1 cellular context compared by ENCODE assay signal in the genomic region with DNA sequence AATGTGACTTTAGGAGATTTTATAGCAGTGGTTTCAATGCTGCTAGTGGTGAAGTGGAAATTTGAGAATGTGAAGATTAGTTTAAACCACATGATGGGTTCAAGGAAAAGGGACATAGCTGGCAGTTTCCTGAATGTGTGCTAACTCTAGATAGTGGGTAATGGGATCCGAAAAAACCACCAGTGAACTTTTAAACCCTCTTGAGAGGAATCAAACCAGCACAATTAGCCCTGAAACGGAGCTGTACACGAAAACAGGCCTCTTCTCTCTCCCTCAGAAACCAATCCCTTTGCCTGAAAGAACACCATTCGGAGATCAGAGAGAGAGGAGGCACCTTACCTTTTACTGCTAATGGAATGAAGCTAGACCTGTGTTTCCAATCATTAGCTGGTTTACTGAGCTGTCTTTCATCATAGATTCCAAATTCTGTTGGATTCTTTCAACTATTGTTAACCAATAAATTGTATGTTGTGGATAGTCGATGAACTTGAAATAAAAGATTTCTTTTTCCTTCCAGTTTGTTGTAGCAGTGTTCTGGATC.
TF ChIP-seq lines count a peak whose summit lies in the region.

No MANE protein-coding gene starts in this region.

TF ChIP-seq in WTC11, 78 proteins besides CTCF, POLR2A, EP300 and RAD21 (continued from another document):
- TF ChIP-seq, protein P1, sequence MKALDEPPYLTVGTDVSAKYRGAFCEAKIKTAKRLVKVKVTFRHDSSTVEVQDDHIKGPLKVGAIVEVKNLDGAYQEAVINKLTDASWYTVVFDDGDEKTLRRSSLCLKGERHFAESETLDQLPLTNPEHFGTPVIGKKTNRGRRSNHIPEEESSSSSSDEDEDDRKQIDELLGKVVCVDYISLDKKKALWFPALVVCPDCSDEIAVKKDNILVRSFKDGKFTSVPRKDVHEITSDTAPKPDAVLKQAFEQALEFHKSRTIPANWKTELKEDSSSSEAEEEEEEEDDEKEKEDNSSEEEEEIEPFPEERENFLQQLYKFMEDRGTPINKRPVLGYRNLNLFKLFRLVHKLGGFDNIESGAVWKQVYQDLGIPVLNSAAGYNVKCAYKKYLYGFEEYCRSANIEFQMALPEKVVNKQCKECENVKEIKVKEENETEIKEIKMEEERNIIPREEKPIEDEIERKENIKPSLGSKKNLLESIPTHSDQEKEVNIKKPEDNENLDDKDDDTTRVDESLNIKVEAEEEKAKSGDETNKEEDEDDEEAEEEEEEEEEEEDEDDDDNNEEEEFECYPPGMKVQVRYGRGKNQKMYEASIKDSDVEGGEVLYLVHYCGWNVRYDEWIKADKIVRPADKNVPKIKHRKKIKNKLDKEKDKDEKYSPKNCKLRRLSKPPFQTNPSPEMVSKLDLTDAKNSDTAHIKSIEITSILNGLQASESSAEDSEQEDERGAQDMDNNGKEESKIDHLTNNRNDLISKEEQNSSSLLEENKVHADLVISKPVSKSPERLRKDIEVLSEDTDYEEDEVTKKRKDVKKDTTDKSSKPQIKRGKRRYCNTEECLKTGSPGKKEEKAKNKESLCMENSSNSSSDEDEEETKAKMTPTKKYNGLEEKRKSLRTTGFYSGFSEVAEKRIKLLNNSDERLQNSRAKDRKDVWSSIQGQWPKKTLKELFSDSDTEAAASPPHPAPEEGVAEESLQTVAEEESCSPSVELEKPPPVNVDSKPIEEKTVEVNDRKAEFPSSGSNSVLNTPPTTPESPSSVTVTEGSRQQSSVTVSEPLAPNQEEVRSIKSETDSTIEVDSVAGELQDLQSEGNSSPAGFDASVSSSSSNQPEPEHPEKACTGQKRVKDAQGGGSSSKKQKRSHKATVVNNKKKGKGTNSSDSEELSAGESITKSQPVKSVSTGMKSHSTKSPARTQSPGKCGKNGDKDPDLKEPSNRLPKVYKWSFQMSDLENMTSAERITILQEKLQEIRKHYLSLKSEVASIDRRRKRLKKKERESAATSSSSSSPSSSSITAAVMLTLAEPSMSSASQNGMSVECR (CRISPR knock-in tag; IDR thresholded peaks at IDR 0.05; ENCODE audit: borderline replicate concordance), result no peak
- TF ChIP-seq NR3C1 (CRISPR knock-in tag; conservative IDR thresholded peaks at IDR 0.05; ENCODE audit: low read depth) (no peak), ZNF423 (CRISPR knock-in tag; IDR thresholded peaks at IDR 0.05) (no peak), IRF2 (CRISPR knock-in tag; IDR thresholded peaks at IDR 0.05; ENCODE audit: borderline replicate concordance, low read depth) (no peak), CREB1 (CRISPR knock-in tag; IDR thresholded peaks at IDR 0.05) (no peak), NFATC4 (CRISPR knock-in tag; IDR thresholded peaks at IDR 0.05) (no peak), HMGA2 (CRISPR knock-in tag; IDR thresholded peaks at IDR 0.05) (no peak)
- TF ChIP-seq, protein P2, sequence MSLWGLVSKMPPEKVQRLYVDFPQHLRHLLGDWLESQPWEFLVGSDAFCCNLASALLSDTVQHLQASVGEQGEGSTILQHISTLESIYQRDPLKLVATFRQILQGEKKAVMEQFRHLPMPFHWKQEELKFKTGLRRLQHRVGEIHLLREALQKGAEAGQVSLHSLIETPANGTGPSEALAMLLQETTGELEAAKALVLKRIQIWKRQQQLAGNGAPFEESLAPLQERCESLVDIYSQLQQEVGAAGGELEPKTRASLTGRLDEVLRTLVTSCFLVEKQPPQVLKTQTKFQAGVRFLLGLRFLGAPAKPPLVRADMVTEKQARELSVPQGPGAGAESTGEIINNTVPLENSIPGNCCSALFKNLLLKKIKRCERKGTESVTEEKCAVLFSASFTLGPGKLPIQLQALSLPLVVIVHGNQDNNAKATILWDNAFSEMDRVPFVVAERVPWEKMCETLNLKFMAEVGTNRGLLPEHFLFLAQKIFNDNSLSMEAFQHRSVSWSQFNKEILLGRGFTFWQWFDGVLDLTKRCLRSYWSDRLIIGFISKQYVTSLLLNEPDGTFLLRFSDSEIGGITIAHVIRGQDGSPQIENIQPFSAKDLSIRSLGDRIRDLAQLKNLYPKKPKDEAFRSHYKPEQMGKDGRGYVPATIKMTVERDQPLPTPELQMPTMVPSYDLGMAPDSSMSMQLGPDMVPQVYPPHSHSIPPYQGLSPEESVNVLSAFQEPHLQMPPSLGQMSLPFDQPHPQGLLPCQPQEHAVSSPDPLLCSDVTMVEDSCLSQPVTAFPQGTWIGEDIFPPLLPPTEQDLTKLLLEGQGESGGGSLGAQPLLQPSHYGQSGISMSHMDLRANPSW (CRISPR knock-in tag; conservative IDR thresholded peaks at IDR 0.05; ENCODE audit: low read depth), result no peak
- TF ChIP-seq, protein P3, sequence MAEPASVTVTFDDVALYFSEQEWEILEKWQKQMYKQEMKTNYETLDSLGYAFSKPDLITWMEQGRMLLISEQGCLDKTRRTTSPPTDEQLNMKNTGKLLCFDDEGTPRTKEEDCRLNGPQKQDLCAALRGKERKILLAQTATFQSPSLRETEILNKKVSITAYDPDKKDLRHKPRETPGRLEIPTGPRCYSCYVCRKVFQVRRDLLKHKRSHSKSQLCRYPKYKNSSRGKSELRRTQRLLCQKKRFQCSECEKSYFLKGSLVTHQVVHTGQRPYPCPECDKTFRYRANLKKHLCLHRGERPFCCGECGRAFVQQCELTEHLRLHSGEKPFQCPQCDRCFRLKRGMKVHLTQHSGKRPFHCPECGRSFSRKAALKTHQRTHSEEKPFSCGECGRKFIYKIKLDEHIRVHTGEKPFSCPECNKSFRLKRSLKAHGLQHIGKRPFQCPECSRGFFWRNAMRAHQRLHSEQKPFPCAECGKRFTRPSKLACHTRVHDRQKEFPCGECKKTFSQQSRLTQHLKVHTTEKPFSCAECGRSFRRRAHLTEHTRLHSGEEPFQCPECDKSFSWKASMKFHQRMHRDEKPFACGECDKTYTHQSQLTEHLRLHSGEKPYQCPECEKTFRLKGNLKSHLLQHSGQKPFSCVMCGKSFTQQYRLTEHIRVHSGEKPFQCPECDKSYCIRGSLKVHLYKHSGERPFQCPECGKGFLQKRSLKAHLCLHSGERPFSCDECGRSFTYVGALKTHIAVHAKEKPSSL (CRISPR knock-in tag; conservative IDR thresholded peaks at IDR 0.05), result no peak
- TF ChIP-seq, protein P4, sequence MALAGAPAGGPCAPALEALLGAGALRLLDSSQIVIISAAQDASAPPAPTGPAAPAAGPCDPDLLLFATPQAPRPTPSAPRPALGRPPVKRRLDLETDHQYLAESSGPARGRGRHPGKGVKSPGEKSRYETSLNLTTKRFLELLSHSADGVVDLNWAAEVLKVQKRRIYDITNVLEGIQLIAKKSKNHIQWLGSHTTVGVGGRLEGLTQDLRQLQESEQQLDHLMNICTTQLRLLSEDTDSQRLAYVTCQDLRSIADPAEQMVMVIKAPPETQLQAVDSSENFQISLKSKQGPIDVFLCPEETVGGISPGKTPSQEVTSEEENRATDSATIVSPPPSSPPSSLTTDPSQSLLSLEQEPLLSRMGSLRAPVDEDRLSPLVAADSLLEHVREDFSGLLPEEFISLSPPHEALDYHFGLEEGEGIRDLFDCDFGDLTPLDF (CRISPR knock-in tag; IDR thresholded peaks at IDR 0.05), result no peak
- TF ChIP-seq, protein P5, sequence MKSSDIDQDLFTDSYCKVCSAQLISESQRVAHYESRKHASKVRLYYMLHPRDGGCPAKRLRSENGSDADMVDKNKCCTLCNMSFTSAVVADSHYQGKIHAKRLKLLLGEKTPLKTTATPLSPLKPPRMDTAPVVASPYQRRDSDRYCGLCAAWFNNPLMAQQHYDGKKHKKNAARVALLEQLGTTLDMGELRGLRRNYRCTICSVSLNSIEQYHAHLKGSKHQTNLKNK (CRISPR knock-in tag; IDR thresholded peaks at IDR 0.05), result no peak
- TF ChIP-seq, protein P6, sequence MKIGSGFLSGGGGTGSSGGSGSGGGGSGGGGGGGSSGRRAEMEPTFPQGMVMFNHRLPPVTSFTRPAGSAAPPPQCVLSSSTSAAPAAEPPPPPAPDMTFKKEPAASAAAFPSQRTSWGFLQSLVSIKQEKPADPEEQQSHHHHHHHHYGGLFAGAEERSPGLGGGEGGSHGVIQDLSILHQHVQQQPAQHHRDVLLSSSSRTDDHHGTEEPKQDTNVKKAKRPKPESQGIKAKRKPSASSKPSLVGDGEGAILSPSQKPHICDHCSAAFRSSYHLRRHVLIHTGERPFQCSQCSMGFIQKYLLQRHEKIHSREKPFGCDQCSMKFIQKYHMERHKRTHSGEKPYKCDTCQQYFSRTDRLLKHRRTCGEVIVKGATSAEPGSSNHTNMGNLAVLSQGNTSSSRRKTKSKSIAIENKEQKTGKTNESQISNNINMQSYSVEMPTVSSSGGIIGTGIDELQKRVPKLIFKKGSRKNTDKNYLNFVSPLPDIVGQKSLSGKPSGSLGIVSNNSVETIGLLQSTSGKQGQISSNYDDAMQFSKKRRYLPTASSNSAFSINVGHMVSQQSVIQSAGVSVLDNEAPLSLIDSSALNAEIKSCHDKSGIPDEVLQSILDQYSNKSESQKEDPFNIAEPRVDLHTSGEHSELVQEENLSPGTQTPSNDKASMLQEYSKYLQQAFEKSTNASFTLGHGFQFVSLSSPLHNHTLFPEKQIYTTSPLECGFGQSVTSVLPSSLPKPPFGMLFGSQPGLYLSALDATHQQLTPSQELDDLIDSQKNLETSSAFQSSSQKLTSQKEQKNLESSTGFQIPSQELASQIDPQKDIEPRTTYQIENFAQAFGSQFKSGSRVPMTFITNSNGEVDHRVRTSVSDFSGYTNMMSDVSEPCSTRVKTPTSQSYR (CRISPR knock-in tag; IDR thresholded peaks at IDR 0.05), result no peak
- TF ChIP-seq, protein P7, sequence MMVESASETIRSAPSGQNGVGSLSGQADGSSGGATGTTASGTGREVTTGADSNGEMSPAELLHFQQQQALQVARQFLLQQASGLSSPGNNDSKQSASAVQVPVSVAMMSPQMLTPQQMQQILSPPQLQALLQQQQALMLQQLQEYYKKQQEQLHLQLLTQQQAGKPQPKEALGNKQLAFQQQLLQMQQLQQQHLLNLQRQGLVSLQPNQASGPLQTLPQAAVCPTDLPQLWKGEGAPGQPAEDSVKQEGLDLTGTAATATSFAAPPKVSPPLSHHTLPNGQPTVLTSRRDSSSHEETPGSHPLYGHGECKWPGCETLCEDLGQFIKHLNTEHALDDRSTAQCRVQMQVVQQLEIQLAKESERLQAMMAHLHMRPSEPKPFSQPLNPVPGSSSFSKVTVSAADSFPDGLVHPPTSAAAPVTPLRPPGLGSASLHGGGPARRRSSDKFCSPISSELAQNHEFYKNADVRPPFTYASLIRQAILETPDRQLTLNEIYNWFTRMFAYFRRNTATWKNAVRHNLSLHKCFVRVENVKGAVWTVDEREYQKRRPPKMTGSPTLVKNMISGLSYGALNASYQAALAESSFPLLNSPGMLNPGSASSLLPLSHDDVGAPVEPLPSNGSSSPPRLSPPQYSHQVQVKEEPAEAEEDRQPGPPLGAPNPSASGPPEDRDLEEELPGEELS (CRISPR knock-in tag; IDR thresholded peaks at IDR 0.05), result no peak
